Comparison of ENCODE assay signal across 19 cellular contexts in genomic region chr7:36607741-36608140, GRCh38.
DNase-seq lines count a peak whose midpoint lies in the region; ATAC-seq and TF ChIP-seq lines count a peak whose summit lies in the region.
"Had no signal": no experiment of that assay in that cellular context is flagged by ENCODE, and none has a peak within 500 bp of the region (broad histone marks: within the 10 kb centered on the region; RNA-seq: fewer than 3 reads in every experiment).

No MANE protein-coding gene starts in this region.

- H3K4me1 ChIP-seq in thyroid gland, result peaks cover 11 to 12% of the 10 kb centered on the region in 2 donors
- peaks cover 14% of the 10 kb centered on the region for H3K4me1 ChIP-seq in BE2C
- H3K4me1 ChIP-seq: uterus had no signal

- H3K9me3 ChIP-seq in thyroid gland (no peaks in the 10 kb centered on the region), BE2C (no peaks in the 10 kb centered on the region)
- H3K9me3 ChIP-seq: esophagus squamous epithelium, uterus had no signal

- peak; percentile 55 for DNase-seq in DMS53 (lab: John Stamatoyannopoulos, UW)
- DNase-seq in DMS53 treated with DMSO at 0.1 percent for 48 hours (lab: John Stamatoyannopoulos, UW; ENCODE audit: unreplicated experiment), result no peak
- DNase-seq in NCI-H345 (lab: John Stamatoyannopoulos, UW), result peak; percentile 73
- DNase-seq in islet precursor cell, result peak; percentile 44
- peak; percentile 90 for DNase-seq in thyroid gland
- no peak for DNase-seq in kidney glomerular epithelial cell (lab: John Stamatoyannopoulos, UW)
- DNase-seq in left cardiac atrium, result no peak
- no peak for DNase-seq in BE2C
- DNase-seq: activated CD4-positive, alpha-beta T cell treated with anti-CD3 and anti-CD28 coated beads for 48 hours; activated naive CD8-positive, alpha-beta T cell treated with anti-CD3 and anti-CD28 coated beads for 36 hours; effector memory CD4-positive, alpha-beta T cell; esophagus squamous epithelium; NCI-H1694; NCI-H526; Right ventricle myocardium superior; small intestine; stimulated activated CD4-positive, alpha-beta T cell treated with anti-CD3 and anti-CD28 coated beads, Interleukin-2, amount 100 ng/mL, for 48 hours; uterus had no signal

- no peak for ATAC-seq in left cardiac atrium

- 36 to 39% methylated on average over 5 of the region's 5 CpGs for WGBS in thyroid gland, 2 donors

- intact Hi-C loops in thyroid gland (cut with DNase I), result no loop called here
- intact Hi-C loops in left cardiac atrium (cut with DNase I), result no loop called here

- TF ChIP-seq CTCF in thyroid gland (IDR thresholded peaks at IDR 0.05) (peak in 2 of 6 experiments; percentile 15 to 25), BE2C (IDR thresholded peaks at IDR 0.05; ENCODE audit: low read depth, low read length) (no peak)

- no peaks in the 10 kb centered on the region for H3K27me3 ChIP-seq in thyroid gland
- no peaks in the 10 kb centered on the region for H3K27me3 ChIP-seq in BE2C
- H3K27me3 ChIP-seq: esophagus squamous epithelium, uterus had no signal

- H3K36me3 ChIP-seq in thyroid gland (no peaks in the 10 kb centered on the region), BE2C (no peaks in the 10 kb centered on the region)
- H3K36me3 ChIP-seq: esophagus squamous epithelium, uterus had no signal

- no peak for TF ChIP-seq POLR2A in thyroid gland (IDR thresholded peaks at IDR 0.05)

- no peak overlapping the region for H3K27ac ChIP-seq in thyroid gland
- H3K27ac ChIP-seq: 22Rv1, esophagus squamous epithelium, uterus had no signal

- H3K4me3 ChIP-seq in thyroid gland (replicated peaks in 1 of 3) (no peak overlapping the region), BE2C (ENCODE audit: low read depth, low read length) (no peak overlapping the region)
- H3K4me3 ChIP-seq: esophagus squamous epithelium, uterus had no signal

Comparison
In these comparisons a context has a peak if more than half of its experiments do, and no peak if none do; other contexts are left out.
1. DNase-seq: peak in DMS53 (single experiment), NCI-H345 (single experiment), islet precursor cell (single experiment) and thyroid gland (2 of 2); none in DMS53 treated with DMSO at 0.1 percent for 48 hours (single experiment), kidney glomerular epithelial cell (single experiment), left cardiac atrium (single experiment) and BE2C (single experiment).